8 cellular contexts compared by ENCODE assay signal in genomic region chr1:42335809-42336518, GRCh38. TPM values are rescaled to one million over a fixed set of nuclear protein-coding genes. Genes with fewer than 3 reads are reported as not detected.
DNase-seq lines count a peak whose midpoint lies in the region; ATAC-seq and TF ChIP-seq lines count a peak whose summit lies in the region.

No MANE protein-coding gene starts in this region.

- peak overlapping the region; percentile 87 for H3K4me2 ChIP-seq in BLaER1

- H3K27ac ChIP-seq in BLaER1 (peak overlapping the region; percentile 91), caudate nucleus (ENCODE audit: low read depth, low read length) (peak overlapping the region; percentile 84), lower lobe of right lung (peak overlapping the region; percentile 92), tibial nerve (peak overlapping the region; percentile 81 to 91 (median 90))

- H3K36me3 ChIP-seq in BLaER1 (peaks cover 3% of the 10 kb centered on the region), lower lobe of right lung (no peaks in the 10 kb centered on the region), tibial nerve (no peaks in the 10 kb centered on the region)

- no peak for TF ChIP-seq POLR2A in tibial nerve (IDR thresholded peaks at IDR 0.05)

- no peak for TF ChIP-seq EP300 in tibial nerve (IDR thresholded peaks at IDR 0.05)

- intact Hi-C loops in lower lobe of right lung (cut with DNase I): no loop called here

- peak; percentile 2 for ATAC-seq in GM21515 (IDR thresholded peaks at IDR 0.05; ENCODE audit: unreplicated experiment)
- ATAC-seq in lower lobe of right lung: peak; percentile 6 to 57
- no peak for ATAC-seq in HG03565 (IDR thresholded peaks at IDR 0.05; ENCODE audit: unreplicated experiment)

- H3K4me1 ChIP-seq in BLaER1 (peaks cover 30% of the 10 kb centered on the region), lower lobe of right lung (peaks cover 36% of the 10 kb centered on the region), tibial nerve (peaks cover 0 to 39% (median 6%) of the 10 kb centered on the region in 4 donors)

- H3K27me3 ChIP-seq in BLaER1 (no peaks in the 10 kb centered on the region), lower lobe of right lung (ENCODE audit: low read depth) (no peaks in the 10 kb centered on the region), tibial nerve (no peaks in the 10 kb centered on the region)

- peaks cover 39% of the 10 kb centered on the region for H4K20me1 ChIP-seq in BLaER1

- H3K9ac ChIP-seq in BLaER1: peak overlapping the region; percentile 91

- DNase-seq in NCI-H774 (lab: John Stamatoyannopoulos, UW): peak; percentile 94
- DNase-seq in caudate nucleus (lab: John Stamatoyannopoulos, UW): no peak
- DNase-seq in lower lobe of right lung: no peak
- no peak for DNase-seq in tibial nerve (ENCODE audit: low spot score in 2 of 2)
- DNase-seq in A172 (ENCODE audit: low spot score): no peak

- TF ChIP-seq CTCF in lower lobe of right lung (IDR thresholded peaks at IDR 0.05) (no peak), tibial nerve (IDR thresholded peaks at IDR 0.05) (no peak)

- no peaks in the 10 kb centered on the region; the same call in 1 of the 2 replicates for H3K9me3 ChIP-seq in BLaER1
- no peaks in the 10 kb centered on the region for H3K9me3 ChIP-seq in lower lobe of right lung
- H3K9me3 ChIP-seq in tibial nerve: no peaks in the 10 kb centered on the region

- H3K4me3 ChIP-seq in BLaER1 (peak overlapping the region; percentile 96), lower lobe of right lung (peak overlapping the region; percentile 99), tibial nerve (peak overlapping the region; percentile 76 to 97 (median 90))

- WGBS in tibial nerve, 2 donors: 11 to 14% methylated on average over 9 of the region's 9 CpGs

RNA-seq across cellular contexts. Expression of gene FOXJ3, which starts 0.9 kb away (rescaled TPM):
- 44.0 TPM for total RNA-seq in lower lobe of right lung
- 10 to 100 TPM; 42.7 to 68.1 (median 64.5) TPM for total RNA-seq in tibial nerve
- 20.4 and 27.3 TPM in 2 replicates for total RNA-seq in A172 (2014; rRNA removed; shearing (Covaris generic))

RNA-seq across cellular contexts. Expression of gene RIMKLA, which starts 44.6 kb away (rescaled TPM):
- total RNA-seq in lower lobe of right lung (7.1 TPM), tibial nerve (1 to 10 TPM in 2 of 4 donors, under 1 TPM in 1, not detected in 1; 0.30 to 3.1 (median 2.2) TPM)
- 0.62 TPM in 1 of 2 replicates, not detected in the other for total RNA-seq in A172 (2014; rRNA removed; shearing (Covaris generic))
